15 cellular contexts compared by ENCODE assay signal in the genomic region with DNA sequence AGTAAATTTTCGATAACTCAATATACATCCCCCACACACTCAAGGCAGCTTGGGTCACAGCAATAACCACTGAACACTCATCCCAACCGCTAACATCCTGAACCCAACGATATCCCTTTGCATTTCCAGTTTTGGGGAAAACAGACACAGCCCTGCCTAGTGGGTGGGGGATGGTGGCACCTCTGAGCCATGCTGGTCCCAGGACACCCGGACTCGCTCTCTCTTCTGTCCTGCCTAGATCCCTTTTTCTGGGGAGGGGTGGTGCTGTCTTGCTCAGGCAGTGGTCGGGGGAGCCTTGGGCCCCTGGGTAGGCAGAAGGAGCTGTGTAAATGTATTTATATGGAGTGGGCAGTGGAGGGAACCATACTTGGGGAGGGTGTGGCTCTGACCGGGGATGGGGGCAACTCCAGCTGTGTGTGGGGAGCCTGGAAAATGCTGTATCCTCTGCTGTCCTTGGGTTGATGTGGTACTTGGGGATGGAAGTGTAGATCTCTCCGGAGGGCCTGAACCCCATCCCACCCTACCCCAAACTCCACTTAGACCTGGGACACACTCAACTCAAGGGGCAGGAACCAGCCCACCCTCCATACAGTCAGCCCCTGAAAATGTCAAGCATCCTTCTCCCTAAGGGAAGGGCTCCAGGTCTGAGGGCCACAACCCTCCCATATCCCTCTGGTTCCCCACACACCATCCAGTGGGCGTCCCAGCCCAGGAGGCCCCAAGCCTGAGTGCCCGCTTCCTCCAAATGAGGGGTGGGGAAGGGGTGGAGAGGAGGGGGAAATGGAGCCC. TPM values are rescaled to one million over a fixed set of nuclear protein-coding genes. Genes with fewer than 3 reads are reported as not detected.
DNase-seq lines count a peak whose midpoint lies in the region; ATAC-seq and TF ChIP-seq lines count a peak whose summit lies in the region.
"Had no signal": no experiment of that assay in that cellular context is flagged by ENCODE, and none has a peak within 500 bp of the region (broad histone marks: within the 10 kb centered on the region; RNA-seq: fewer than 3 reads in every experiment).

No MANE protein-coding gene starts in this region.

- H4K20me1 ChIP-seq in smooth muscle cell (ENCODE audit: low read depth): no peaks in the 10 kb centered on the region

- no peaks in the 10 kb centered on the region for H3K36me3 ChIP-seq in smooth muscle cell (ENCODE audit: low read depth)
- H3K36me3 ChIP-seq: spleen had no signal

- H3K27ac ChIP-seq in smooth muscle cell (ENCODE audit: low read depth): no peak overlapping the region
- H3K27ac ChIP-seq: spleen had no signal

- DNase-seq in activated CD8-positive, alpha-beta memory T cell treated with anti-CD3 and anti-CD28 coated beads, Interleukin-2, amount 10 ng/mL, durations not matched to agents 7 days and 5 days: no peak
- DNase-seq in activated CD8-positive, alpha-beta memory T cell treated with anti-CD3 and anti-CD28 coated beads for 24 hours: no peak
- DNase-seq in WTC11 (ENCODE audit: low spot score): no peak
- no peak for DNase-seq in smooth muscle cell (lab: John Stamatoyannopoulos, UW; ENCODE audit: unreplicated experiment)
- no peak for DNase-seq in COLO829 (ENCODE audit: low spot score)
- no peak for DNase-seq in NCI-H1092 treated with DMSO at 0.1 percent for 48 hours (lab: John Stamatoyannopoulos, UW)
- DNase-seq: cerebellar nuclear complex, NCI-H774, spleen had no signal

- no peak overlapping the region for H3K9ac ChIP-seq in smooth muscle cell (ENCODE audit: low read depth)

- CTCF ChIA-PET in activated CD8-positive, alpha-beta memory T cell treated with anti-CD3 and anti-CD28 coated beads, Interleukin-2, amount 10 ng/mL, durations not matched to agents 7 days and 5 days (lab: Charles Lee): interaction anchor here (1.0 kb wide), 1 partner anchor 232 kb away, joined by 3 read pairs; no protein-coding TSS in a partner anchor
- CTCF ChIA-PET in WTC11 (lab: Charles Lee): no interaction called here

- peaks cover 24% of the 10 kb centered on the region for H3K4me1 ChIP-seq in smooth muscle cell (ENCODE audit: low read depth)

- peaks cover 62% of the 10 kb centered on the region for H3K27me3 Mint-ChIP-seq in activated CD8-positive, alpha-beta memory T cell treated with anti-CD3 and anti-CD28 coated beads, Interleukin-2, amount 10 ng/mL, durations not matched to agents 7 days and 5 days
- peaks cover 79% of the 10 kb centered on the region for H3K27me3 Mint-ChIP-seq in WTC11 (ENCODE audit: low read depth)

- 78% methylated on average over 10 of the region's 10 CpGs for WGBS in smooth muscle cell (ENCODE audit: low lambda C conversion rate)

- H3K79me2 ChIP-seq in smooth muscle cell (ENCODE audit: low read depth): no peaks in the 10 kb centered on the region

- TF ChIP-seq CTCF in WTC11 (IDR thresholded peaks at IDR 0.05): no peak
- no peak for TF ChIP-seq CTCF in smooth muscle cell (IDR thresholded peaks at IDR 0.05; ENCODE audit: borderline replicate concordance, insufficient read depth, poor library complexity, severe bottlenecking)

- no peak for ATAC-seq in activated CD8-positive, alpha-beta memory T cell treated with anti-CD3 and anti-CD28 coated beads, Interleukin-2, amount 10 ng/mL, durations not matched to agents 7 days and 5 days
- ATAC-seq in WTC11: no peak
- no peak for ATAC-seq in HG02798 (IDR thresholded peaks at IDR 0.05; ENCODE audit: poor library complexity, unreplicated experiment)

- H3K27ac Mint-ChIP-seq in activated CD8-positive, alpha-beta memory T cell treated with anti-CD3 and anti-CD28 coated beads, Interleukin-2, amount 10 ng/mL, durations not matched to agents 7 days and 5 days: no peak overlapping the region
- H3K27ac Mint-ChIP-seq in WTC11: no peak overlapping the region
- H3K27ac Mint-ChIP-seq: activated T-helper 2 cell treated with anti-CD3 and anti-CD28 coated beads, Interferon-gamma antibody, Interleukin-2, Interleukin-4, amounts not matched to agents 10 μg/mL and 5 μg/mL and 100 μg/mL, durations not matched to agents 14 hours and 24 hours and 36 hours had no signal

- H3F3A ChIP-seq in smooth muscle cell (ENCODE audit: low read depth): no peaks in the 10 kb centered on the region

- peak overlapping the region; percentile 6; the same call in 1 of the 2 replicates for H3K4me3 ChIP-seq in iPS-18c (ENCODE audit: insufficient read depth, low read depth, low read length)
- H3K4me3 ChIP-seq in smooth muscle cell: peak overlapping the region; percentile 54

- H3K4me3 Mint-ChIP-seq in activated CD8-positive, alpha-beta memory T cell treated with anti-CD3 and anti-CD28 coated beads, Interleukin-2, amount 10 ng/mL, durations not matched to agents 7 days and 5 days: peak overlapping the region; percentile 43
- H3K4me3 Mint-ChIP-seq in WTC11: peak overlapping the region; percentile 84

- H3K4me2 ChIP-seq in smooth muscle cell: peak overlapping the region; percentile 84

- H3K9me3 Mint-ChIP-seq in activated CD8-positive, alpha-beta memory T cell treated with anti-CD3 and anti-CD28 coated beads, Interleukin-2, amount 10 ng/mL, durations not matched to agents 7 days and 5 days (ENCODE audit: low read depth): no peaks in the 10 kb centered on the region
- no peaks in the 10 kb centered on the region for H3K9me3 Mint-ChIP-seq in WTC11
- H3K9me3 Mint-ChIP-seq: activated T-helper 2 cell treated with anti-CD3 and anti-CD28 coated beads, Interferon-gamma antibody, Interleukin-2, Interleukin-4, amounts not matched to agents 10 μg/mL and 5 μg/mL and 100 μg/mL, durations not matched to agents 14 hours and 24 hours and 36 hours had no signal

- POLR2A ChIA-PET in WTC11 (lab: Charles Lee): interaction anchor here (0.8 kb wide), 1 partner anchor 34 kb away, joined by 4 read pairs; the partner anchor contains the start of gene CRIP3

- peaks cover 36% of the 10 kb centered on the region for H3K27me3 ChIP-seq in smooth muscle cell (ENCODE audit: low read depth)

- no peaks in the 10 kb centered on the region for H3K36me3 Mint-ChIP-seq in activated CD8-positive, alpha-beta memory T cell treated with anti-CD3 and anti-CD28 coated beads, Interleukin-2, amount 10 ng/mL, durations not matched to agents 7 days and 5 days
- H3K36me3 Mint-ChIP-seq in WTC11: no peaks in the 10 kb centered on the region

- H3K9me3 ChIP-seq in iPS-18c (ENCODE audit: control insufficient read depth, insufficient read depth, low read length): no peaks in the 10 kb centered on the region
- no peaks in the 10 kb centered on the region for H3K9me3 ChIP-seq in smooth muscle cell (replicated peaks; ENCODE audit: low read depth)
- H3K9me3 ChIP-seq: spleen had no signal

- no peak overlapping the region for H2AFZ ChIP-seq in smooth muscle cell (ENCODE audit: low read depth)

- H3K4me1 Mint-ChIP-seq in activated CD8-positive, alpha-beta memory T cell treated with anti-CD3 and anti-CD28 coated beads, Interleukin-2, amount 10 ng/mL, durations not matched to agents 7 days and 5 days: peaks cover 17% of the 10 kb centered on the region
- H3K4me1 Mint-ChIP-seq in WTC11: peaks cover 42% of the 10 kb centered on the region

TF ChIP-seq in WTC11, 78 proteins besides CTCF, POLR2A, EP300 and RAD21 (continues in another document):
- no peak for TF ChIP-seq ETV6 (CRISPR knock-in tag; IDR thresholded peaks at IDR 0.05)
- TF ChIP-seq IRF1 (CRISPR knock-in tag; IDR thresholded peaks at IDR 0.05): no peak
- TF ChIP-seq ZNF416 (CRISPR knock-in tag; IDR thresholded peaks at IDR 0.05): no peak
- no peak for TF ChIP-seq KAT7 (CRISPR knock-in tag; IDR thresholded peaks at IDR 0.05; ENCODE audit: borderline replicate concordance)
- no peak for TF ChIP-seq CREB1 (CRISPR knock-in tag; IDR thresholded peaks at IDR 0.05)
- TF ChIP-seq MAX (CRISPR knock-in tag; IDR thresholded peaks at IDR 0.05): no peak

RNA-seq across cellular contexts. Expression of gene SLC22A7, which starts 23.7 kb away (rescaled TPM):
- total RNA-seq in activated CD8-positive, alpha-beta memory T cell treated with anti-CD3 and anti-CD28 coated beads, Interleukin-2, amount 10 ng/mL, durations not matched to agents 7 days and 5 days: not detected
- total RNA-seq in WTC11 (2021) (not detected in 3 replicates), smooth muscle cell (not detected in 2 replicates)
- polyA plus RNA-seq in smooth muscle cell: not detected in 2 replicates
- total RNA-seq: activated T-helper 2 cell treated with anti-CD3 and anti-CD28 coated beads, Interferon-gamma antibody, Interleukin-2, Interleukin-4, amounts not matched to agents 10 μg/mL and 5 μg/mL and 100 μg/mL, durations not matched to agents 14 hours and 24 hours and 36 hours; fibroblast of lung; spleen; ureter had no signal
- polyA plus RNA-seq: AG04450, fibroblast of lung, spleen had no signal

RNA-seq across cellular contexts. Expression of gene TTBK1, which starts 31.0 kb away (rescaled TPM):
- total RNA-seq in activated CD8-positive, alpha-beta memory T cell treated with anti-CD3 and anti-CD28 coated beads, Interleukin-2, amount 10 ng/mL, durations not matched to agents 7 days and 5 days: under 1 TPM; 0.20 to 0.80 TPM
- total RNA-seq in WTC11 (2021) (0.66 to 0.78 TPM (median 0.68 TPM) in 3 replicates), smooth muscle cell (not detected in 2 replicates)
- 0.17 TPM in 1 of 2 replicates, not detected in the other for polyA plus RNA-seq in smooth muscle cell
- total RNA-seq: ureter had no signal
- polyA plus RNA-seq: AG04450, fibroblast of lung had no signal

RNA-seq across cellular contexts. Expression of gene CRIP3, which starts 34.3 kb away (rescaled TPM):
- under 1 TPM; 0.50 to 0.66 TPM for total RNA-seq in activated CD8-positive, alpha-beta memory T cell treated with anti-CD3 and anti-CD28 coated beads, Interleukin-2, amount 10 ng/mL, durations not matched to agents 7 days and 5 days
- total RNA-seq in WTC11 (2021) (44.7 to 48.9 TPM (median 45.6 TPM) in 3 replicates), smooth muscle cell (not detected in 2 replicates)
- 0.44 TPM in 1 of 2 replicates, not detected in the other for polyA plus RNA-seq in smooth muscle cell
- total RNA-seq: fibroblast of lung had no signal
- polyA plus RNA-seq: AG04450, fibroblast of lung had no signal

RNA-seq across cellular contexts. Expression of gene DNPH1, which starts 45.0 kb away (rescaled TPM):
- 10 to 100 TPM; 54.0 to 60.0 TPM for total RNA-seq in activated CD8-positive, alpha-beta memory T cell treated with anti-CD3 and anti-CD28 coated beads, Interleukin-2, amount 10 ng/mL, durations not matched to agents 7 days and 5 days
- 48.4 to 56.4 TPM (median 55.4 TPM) in 3 replicates for total RNA-seq in WTC11 (2021)
- 18.4 and 33.8 TPM in 2 replicates for total RNA-seq in smooth muscle cell
- polyA plus RNA-seq in smooth muscle cell: 82.1 and 82.4 TPM in 2 replicates

Comparison
In these comparisons a context has a peak if more than half of its experiments do, and no peak if none do; other contexts are left out.
1. RNA of gene CRIP3, which starts 34.3 kb away (total RNA-seq): 44.7 to 48.9 TPM in WTC11; 0.50 to 0.66 TPM in activated CD8-positive, alpha-beta memory T cell treated with anti-CD3 and anti-CD28 coated beads, Interleukin-2, amount 10 ng/mL, durations not matched to agents 7 days and 5 days and not detected in smooth muscle cell; every median in the first group is over 10 times any median in the second.